Comparison of ENCODE assay signal across 8 cellular contexts in the genomic region with DNA sequence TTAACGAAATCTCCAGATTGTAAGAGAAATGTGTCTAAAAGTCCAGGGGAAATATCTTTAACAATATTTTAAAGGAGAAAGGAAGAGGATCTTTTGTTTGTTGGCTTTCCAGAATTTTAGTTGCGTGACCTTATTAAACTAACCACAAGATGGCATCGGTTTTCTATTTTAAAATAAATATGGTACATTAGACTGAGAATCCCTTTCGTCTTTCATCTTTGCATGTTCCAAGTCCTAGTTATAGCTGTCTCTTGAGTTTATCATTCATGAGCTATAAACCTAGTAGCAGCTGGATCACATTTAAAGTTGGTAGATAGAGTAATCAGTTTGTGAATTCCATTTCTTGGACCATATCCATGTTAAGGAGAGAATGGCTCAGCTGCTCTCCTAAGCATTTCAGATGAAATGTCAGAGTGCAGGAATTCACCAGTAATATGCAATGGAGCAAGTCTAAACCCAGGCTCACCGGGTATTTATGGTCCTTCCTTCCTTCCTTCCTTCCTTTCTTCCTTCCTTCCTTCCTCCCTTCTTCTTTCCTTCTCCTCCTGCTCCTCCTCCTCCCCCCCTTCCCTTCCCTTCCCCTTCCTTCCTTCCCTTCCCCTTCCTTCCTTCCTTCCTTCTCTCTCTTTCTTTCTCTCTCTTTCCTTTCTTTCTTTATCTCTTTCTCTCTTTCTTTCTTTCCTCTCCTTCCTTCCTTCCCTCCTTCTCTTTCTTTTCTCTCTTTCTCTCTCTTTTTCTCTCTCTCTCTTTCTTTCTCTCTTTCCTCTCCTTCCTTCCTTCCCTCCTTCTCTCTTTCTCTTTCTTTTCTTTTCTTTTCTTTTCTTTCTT. TPM values are rescaled to one million over a fixed set of nuclear protein-coding genes. Genes with fewer than 3 reads are reported as not detected.
DNase-seq lines count a peak whose midpoint lies in the region; ATAC-seq and TF ChIP-seq lines count a peak whose summit lies in the region.

No MANE protein-coding gene starts in this region.

- H3K4me3 Mint-ChIP-seq in activated CD8-positive, alpha-beta T cell treated with anti-CD3 and anti-CD28 coated beads for 36 hours = no peak overlapping the region

- no peaks in the 10 kb centered on the region for H3K27me3 ChIP-seq in Loucy (ENCODE audit: insufficient read depth, low read length, poor library complexity, severe bottlenecking)
- H3K27me3 ChIP-seq in left ventricle myocardium inferior (ENCODE audit: low read depth) = no peaks in the 10 kb centered on the region

- H3K4me1 ChIP-seq in Loucy (ENCODE audit: insufficient read depth, low read length, poor library complexity, severe bottlenecking) (no peaks in the 10 kb centered on the region), left ventricle myocardium inferior (no peaks in the 10 kb centered on the region)

- H3K36me3 ChIP-seq in Loucy (ENCODE audit: insufficient read depth, low read length) (no peaks in the 10 kb centered on the region), left ventricle myocardium inferior (no peaks in the 10 kb centered on the region)

- CTCF ChIA-PET in activated CD8-positive, alpha-beta T cell treated with anti-CD3 and anti-CD28 coated beads for 36 hours (lab: Charles Lee) = interaction anchor here (0.6 to 2.4 kb wide), 15 partner anchors 8 to 626 kb away, joined by 3 to 12 read pairs (median 4); partner anchors contain the start of gene RAB18

- H3K9me3 ChIP-seq in Loucy (ENCODE audit: insufficient read depth, low read depth, low read length) (no peaks in the 10 kb centered on the region), left ventricle myocardium inferior (replicated peaks) (no peaks in the 10 kb centered on the region)

- H3K27me3 Mint-ChIP-seq in activated CD8-positive, alpha-beta T cell treated with anti-CD3 and anti-CD28 coated beads for 36 hours = no peaks in the 10 kb centered on the region

- peak; percentile 1 for DNase-seq in DMS79 (lab: John Stamatoyannopoulos, UW)
- DNase-seq in activated CD8-positive, alpha-beta T cell treated with anti-CD3 and anti-CD28 coated beads for 36 hours = no peak
- no peak for DNase-seq in left ventricle myocardium inferior
- DNase-seq in stimulated activated naive CD8-positive, alpha-beta T cell treated with anti-CD3 and anti-CD28 coated beads, Interleukin-15, Interleukin-2, amounts not matched to agents 100 U/mL and 50 U/mL, for 24 hours = no peak
- DNase-seq in hepatic stellate cell (ENCODE audit: low spot score) = no peak

- no peaks in the 10 kb centered on the region for H3F3A ChIP-seq in Loucy (ENCODE audit: low read depth)

- H3K27ac ChIP-seq in left ventricle myocardium inferior (replicated peaks) = no peak overlapping the region

- peaks cover 6% of the 10 kb centered on the region for H3K4me1 Mint-ChIP-seq in activated CD8-positive, alpha-beta T cell treated with anti-CD3 and anti-CD28 coated beads for 36 hours (ENCODE audit: low read depth)

- peak overlapping the region; percentile 81 for H2AFZ ChIP-seq in Loucy (ENCODE audit: low read length)

- no peak overlapping the region for H3K27ac Mint-ChIP-seq in activated CD8-positive, alpha-beta T cell treated with anti-CD3 and anti-CD28 coated beads for 36 hours

- no peaks in the 10 kb centered on the region for H3K79me2 ChIP-seq in Loucy (ENCODE audit: insufficient read depth, low read length)

- H3K4me2 ChIP-seq in Loucy (ENCODE audit: low read depth, low read length, poor library complexity, severe bottlenecking) = peak overlapping the region; percentile 41

- no peaks in the 10 kb centered on the region for H3K36me3 Mint-ChIP-seq in activated CD8-positive, alpha-beta T cell treated with anti-CD3 and anti-CD28 coated beads for 36 hours (ENCODE audit: low read depth)

- POLR2A ChIA-PET in activated CD8-positive, alpha-beta T cell treated with anti-CD3 and anti-CD28 coated beads for 36 hours (lab: Charles Lee) = no interaction called here

- no peaks in the 10 kb centered on the region for H4K20me1 ChIP-seq in Loucy (ENCODE audit: insufficient read depth, low read length, poor library complexity, severe bottlenecking)

- H3K4me3 ChIP-seq in Loucy (ENCODE audit: low read length, poor library complexity, severe bottlenecking) (no peak overlapping the region), left ventricle myocardium inferior (no peak overlapping the region)

- no peak for ATAC-seq in activated CD8-positive, alpha-beta T cell treated with anti-CD3 and anti-CD28 coated beads for 36 hours
- peak; percentile 46 for ATAC-seq in stimulated activated naive CD8-positive, alpha-beta T cell treated with anti-CD3 and anti-CD28 coated beads, Interleukin-15, Interleukin-2, amounts not matched to agents 100 U/mL and 50 U/mL, for 24 hours
- ATAC-seq in HG03378 (IDR thresholded peaks at IDR 0.05; ENCODE audit: unreplicated experiment) (no peak), HG03045 (IDR thresholded peaks at IDR 0.05; ENCODE audit: unreplicated experiment) (no peak)

- TF ChIP-seq CTCF in Loucy (conservative IDR thresholded peaks at IDR 0.05; ENCODE audit: low read length) = peak; percentile 62
- peak; percentile 50 for TF ChIP-seq CTCF in activated CD8-positive, alpha-beta T cell treated with anti-CD3 and anti-CD28 coated beads for 36 hours (IDR thresholded peaks at IDR 0.05)
- peak; percentile 59 for TF ChIP-seq CTCF in left ventricle myocardium inferior (IDR thresholded peaks at IDR 0.05; ENCODE audit: borderline replicate concordance)

- no peak overlapping the region for H3K9ac ChIP-seq in Loucy (ENCODE audit: low read depth, low read length, poor library complexity, severe bottlenecking)

- intact Hi-C loops in activated CD8-positive, alpha-beta T cell treated with anti-CD3 and anti-CD28 coated beads for 36 hours (cut with micrococcal nuclease) = loop anchor here (5.0 kb wide), 1 partner anchor 211 kb away; no protein-coding TSS in a partner anchor
- intact Hi-C loops in left ventricle myocardium inferior (cut with micrococcal nuclease) = loop anchor here (5.0 kb wide), 1 partner anchor 796 kb away; no protein-coding TSS in a partner anchor

- no peaks in the 10 kb centered on the region for H3K9me2 ChIP-seq in Loucy (replicated peaks; ENCODE audit: low read depth, low read length)

- no peaks in the 10 kb centered on the region for H3K9me3 Mint-ChIP-seq in activated CD8-positive, alpha-beta T cell treated with anti-CD3 and anti-CD28 coated beads for 36 hours

RNA-seq across cellular contexts. Expression of gene RAB18, which starts 57.8 kb away (rescaled TPM):
- total RNA-seq in activated CD8-positive, alpha-beta T cell treated with anti-CD3 and anti-CD28 coated beads for 36 hours = 10 to 100 TPM; 42.0 to 47.2 TPM
- 145 TPM for total RNA-seq in left ventricle myocardium inferior
